Comparison of ENCODE assay signal across 9 cellular contexts in the genomic region with DNA sequence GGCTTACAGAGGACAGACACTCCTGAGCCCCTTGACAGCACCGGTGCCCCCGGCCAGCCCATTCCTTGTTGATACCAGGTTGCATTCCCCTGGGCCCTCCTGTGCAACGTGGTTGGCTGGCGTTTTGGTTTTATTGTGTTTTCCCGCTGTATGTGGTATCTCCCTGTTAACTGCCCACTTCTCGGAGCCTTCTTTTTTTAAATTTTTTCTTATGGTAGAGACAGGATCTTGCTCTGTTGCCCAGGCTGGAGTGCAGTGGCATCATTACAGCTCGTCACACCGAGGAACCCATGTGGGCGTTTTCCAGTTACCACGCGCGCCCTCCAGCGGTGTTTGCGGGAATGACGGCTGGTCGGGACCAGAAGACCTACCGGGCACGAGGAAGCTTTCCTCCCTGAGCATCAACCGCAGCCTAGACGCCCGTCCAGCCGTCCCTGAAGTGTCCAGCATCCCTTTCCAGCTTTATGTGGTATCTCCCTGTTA. TPM values are rescaled to one million over a fixed set of nuclear protein-coding genes. Genes with fewer than 3 reads are reported as not detected.
A peak's percentile ranks its signal among the peaks of the same experiment; 100 is the strongest.
DNase-seq lines count a peak whose midpoint lies in the region; ATAC-seq and TF ChIP-seq lines count a peak whose summit lies in the region.
"Had no signal": no experiment of that assay in that cellular context is flagged by ENCODE, and none has a peak within 500 bp of the region (broad histone marks: within the 10 kb centered on the region; RNA-seq: fewer than 3 reads in every experiment).

No MANE protein-coding gene starts in this region.

- no peak for TF ChIP-seq POLR2A in gastrocnemius medialis (IDR thresholded peaks at IDR 0.05)

- POLR2A ChIA-PET in CD8-positive, alpha-beta memory T cell (lab: Charles Lee) = interaction anchor here (0.7 kb wide), 1 partner anchor 39 kb away, joined by 3 read pairs; a partner anchor contains a TSS

- H3K4me3 Mint-ChIP-seq in CD8-positive, alpha-beta memory T cell = peak overlapping the region in 4 of 7 donors; percentile 44 to 88 (median 73)
- peak overlapping the region; percentile 85 for H3K4me3 Mint-ChIP-seq in activated T-helper 17 cell treated with anti-CD3 and anti-CD28 coated beads, Interleukin-2, amount 50 U/mL, for 72 hours

- H3K27me3 Mint-ChIP-seq in CD8-positive, alpha-beta memory T cell = peaks cover 20 to 31% of the 10 kb centered on the region in 2 donors
- H3K27me3 Mint-ChIP-seq in activated T-helper 17 cell treated with anti-CD3 and anti-CD28 coated beads, Interleukin-2, amount 50 U/mL, for 72 hours = peaks cover 13% of the 10 kb centered on the region

- CTCF ChIA-PET in CD8-positive, alpha-beta memory T cell (lab: Charles Lee) = interaction anchor here (0.6 to 6.5 kb wide), 14 partner anchors 9 to 298 kb away, joined by 3 to 26 read pairs (median 5); a partner anchor contains a TSS

- H3K9me3 ChIP-seq in CD8-positive, alpha-beta memory T cell (ENCODE audit: low read length) = no peaks in the 10 kb centered on the region
- no peaks in the 10 kb centered on the region for H3K9me3 ChIP-seq in RWPE2 (ENCODE audit: severe bottlenecking)
- no peaks in the 10 kb centered on the region for H3K9me3 ChIP-seq in gastrocnemius medialis

- peaks cover 5% of the 10 kb centered on the region for H3K27me3 ChIP-seq in CD8-positive, alpha-beta memory T cell (ENCODE audit: insufficient read depth, low read length, poor library complexity, severe bottlenecking)
- H3K27me3 ChIP-seq in RWPE2 (ENCODE audit: insufficient read depth, poor library complexity, severe bottlenecking) (no peaks in the 10 kb centered on the region), gastrocnemius medialis (peaks cover 0 to 10% (median 5%) of the 10 kb centered on the region in 3 donors)

- peaks cover 15% of the 10 kb centered on the region for H3K4me1 ChIP-seq in CD8-positive, alpha-beta memory T cell (ENCODE audit: insufficient read depth, low read length)
- H3K4me1 ChIP-seq in RWPE2 (ENCODE audit: insufficient read depth, poor library complexity, severe bottlenecking) (peaks cover 3% of the 10 kb centered on the region), gastrocnemius medialis (peaks cover 4 to 8% of the 10 kb centered on the region in 2 donors)

- H3K4me1 Mint-ChIP-seq in CD8-positive, alpha-beta memory T cell = peaks cover 8 to 13% (median 11%) of the 10 kb centered on the region in 3 donors
- peaks cover 8% of the 10 kb centered on the region for H3K4me1 Mint-ChIP-seq in activated T-helper 17 cell treated with anti-CD3 and anti-CD28 coated beads, Interleukin-2, amount 50 U/mL, for 72 hours

- no peak overlapping the region for H3K27ac ChIP-seq in CD8-positive, alpha-beta memory T cell (ENCODE audit: low read depth, low read length)
- H3K27ac ChIP-seq in RWPE2 (ENCODE audit: poor library complexity, severe bottlenecking) (no peak overlapping the region), gastrocnemius medialis (no peak overlapping the region)
- H3K27ac ChIP-seq: SK-N-MC had no signal

- no peaks in the 10 kb centered on the region for H3K36me3 Mint-ChIP-seq in CD8-positive, alpha-beta memory T cell
- H3K36me3 Mint-ChIP-seq in activated T-helper 17 cell treated with anti-CD3 and anti-CD28 coated beads, Interleukin-2, amount 50 U/mL, for 72 hours (ENCODE audit: low read depth) = peaks cover 9% of the 10 kb centered on the region

- no peak overlapping the region for H3K4me3 ChIP-seq in CD8-positive, alpha-beta memory T cell (ENCODE audit: low read length)
- no peak overlapping the region for H3K4me3 ChIP-seq in HFF-Myc (replicated peaks; ENCODE audit: low read depth, low read length)
- no peak overlapping the region for H3K4me3 ChIP-seq in RWPE2 (ENCODE audit: severe bottlenecking)
- no peak overlapping the region for H3K4me3 ChIP-seq in gastrocnemius medialis

- peak; percentile 55 to 80 (median 64) for DNase-seq in CD8-positive, alpha-beta memory T cell
- no peak for DNase-seq in HFF-Myc (ENCODE audit: extremely low read depth, low read depth)
- no peak for DNase-seq in RWPE2 (ENCODE audit: low spot score)
- peak; percentile 78 for DNase-seq in germinal center (ENCODE audit: low spot score)
- DNase-seq in gastrocnemius medialis = peak in 1 of 2 donors; percentile 32

- in situ Hi-C loops in gastrocnemius medialis (cut with MboI; ENCODE audit: low sequenced_read_pairs in 4 of 4) = loop anchor here in 1 of 4 donors (5.0 kb wide), 1 partner anchor 90 kb away; a partner anchor contains a TSS

- H3K27ac Mint-ChIP-seq in CD8-positive, alpha-beta memory T cell = no peak overlapping the region
- H3K27ac Mint-ChIP-seq in activated T-helper 17 cell treated with anti-CD3 and anti-CD28 coated beads, Interleukin-2, amount 50 U/mL, for 72 hours = peak overlapping the region; percentile 82

- ATAC-seq in RWPE2 (ENCODE audit: low read depth) (peak; percentile 44; the same call in 1 of the 3 replicates), gastrocnemius medialis (peak in 1 of 2 donors; percentile 34), GM21825 (IDR thresholded peaks at IDR 0.05; ENCODE audit: unreplicated experiment) (no peak), HG02678 (IDR thresholded peaks at IDR 0.05; ENCODE audit: unreplicated experiment) (no peak)
- ATAC-seq in activated T-helper 17 cell treated with anti-CD3 and anti-CD28 coated beads, Interleukin-2, amount 50 U/mL, for 72 hours (replicated peaks) = peak; percentile 73

- TF ChIP-seq CTCF in HFF-Myc (IDR thresholded peaks at IDR 0.05; ENCODE audit: low read depth, low read length, missing control alignments) (peak; percentile 74), RWPE2 (IDR thresholded peaks at IDR 0.05; ENCODE audit: poor library complexity, severe bottlenecking) (no peak), gastrocnemius medialis (IDR thresholded peaks at IDR 0.05 in 4 of 5, conservative IDR thresholded peaks at IDR 0.05 in 1 of 5) (peak in 3 of 5 experiments; percentile 46 to 55 (median 46))

- H3K36me3 ChIP-seq in CD8-positive, alpha-beta memory T cell (ENCODE audit: insufficient read depth, low read length) = no peaks in the 10 kb centered on the region
- no peaks in the 10 kb centered on the region for H3K36me3 ChIP-seq in RWPE2 (ENCODE audit: low read depth)
- no peaks in the 10 kb centered on the region for H3K36me3 ChIP-seq in gastrocnemius medialis

- intact Hi-C loops in gastrocnemius medialis (cut with DNase I; ENCODE audit: low total_unique reads) = loop anchor here (1.0 kb wide), 1 partner anchor 90 kb away; no protein-coding TSS in a partner anchor

- H3K9me3 Mint-ChIP-seq in CD8-positive, alpha-beta memory T cell = no peaks in the 10 kb centered on the region
- H3K9me3 Mint-ChIP-seq in activated T-helper 17 cell treated with anti-CD3 and anti-CD28 coated beads, Interleukin-2, amount 50 U/mL, for 72 hours = no peaks in the 10 kb centered on the region

RNA-seq across cellular contexts. Expression of a gene that starts 16.9 kb away (rescaled TPM):
- total RNA-seq in CD8-positive, alpha-beta memory T cell = 10 to 100 TPM; 27.8 to 28.5 TPM
- polyA plus RNA-seq in CD8-positive, alpha-beta memory T cell = 45.6 TPM
- 10 to 100 TPM; 27.1 to 27.7 TPM for total RNA-seq in activated T-helper 17 cell treated with anti-CD3 and anti-CD28 coated beads, Interleukin-2, amount 50 U/mL, for 72 hours
- total RNA-seq in gastrocnemius medialis = 10 to 100 TPM; 12.0 to 17.9 (median 14.1) TPM

RNA-seq across cellular contexts. Expression of a gene that starts 55.7 kb away (rescaled TPM):
- total RNA-seq in CD8-positive, alpha-beta memory T cell = not detected
- polyA plus RNA-seq in CD8-positive, alpha-beta memory T cell = not detected
- not detected for total RNA-seq in activated T-helper 17 cell treated with anti-CD3 and anti-CD28 coated beads, Interleukin-2, amount 50 U/mL, for 72 hours
- total RNA-seq in gastrocnemius medialis = not detected

Comparison
In these comparisons a context has a peak if more than half of its experiments do, and no peak if none do; other contexts are left out.
1. DNase-seq: peak in CD8-positive, alpha-beta memory T cell (5 of 5) and germinal center (single experiment); none in HFF-Myc (single experiment) and RWPE2 (single experiment).
2. ATAC-seq: peak in RWPE2 (single experiment) and activated T-helper 17 cell treated with anti-CD3 and anti-CD28 coated beads, Interleukin-2, amount 50 U/mL, for 72 hours (single experiment); none in GM21825 (single experiment) and HG02678 (single experiment).